In genomic region chr15:29589975-29590374, GRCh38 we compare ENCODE assay signal across 13 cellular contexts.
DNase-seq lines count a peak whose midpoint lies in the region; ATAC-seq and TF ChIP-seq lines count a peak whose summit lies in the region.
"Had no signal": no experiment of that assay in that cellular context is flagged by ENCODE, and none has a peak within 500 bp of the region (broad histone marks: within the 10 kb centered on the region; RNA-seq: fewer than 3 reads in every experiment).

No MANE protein-coding gene starts in this region.

- H3K4me1 ChIP-seq in DOHH2 (ENCODE audit: control insufficient read depth, low read length) (peaks cover 55% of the 10 kb centered on the region), endodermal cell (ENCODE audit: control insufficient read depth, insufficient read depth, low read length) (no peaks in the 10 kb centered on the region)

- POLR2A ChIA-PET in WTC11 (lab: Charles Lee): interaction anchor here (0.6 to 1.1 kb wide), 2 partner anchors 16 to 31 kb away, joined by 3 to 4 read pairs; no protein-coding TSS in a partner anchor

- H3F3A ChIP-seq in DOHH2 (ENCODE audit: control insufficient read depth, insufficient read depth): no peaks in the 10 kb centered on the region

- TF ChIP-seq CTCF in DOHH2 (IDR thresholded peaks at IDR 0.05; ENCODE audit: low read depth, low read length, poor library complexity, severe bottlenecking): no peak
- TF ChIP-seq CTCF in WTC11 (IDR thresholded peaks at IDR 0.05): no peak
- no peak for TF ChIP-seq CTCF in endodermal cell (conservative IDR thresholded peaks at IDR 0.05)

- peak overlapping the region; percentile 38 for H3K27ac ChIP-seq in DOHH2 (ENCODE audit: low read depth, low read length)
- H3K27ac ChIP-seq in endodermal cell (ENCODE audit: low read depth, low read length): peak overlapping the region; percentile 19
- H3K27ac ChIP-seq: GM23248 had no signal

- H3K36me3 ChIP-seq in DOHH2 (ENCODE audit: control insufficient read depth, low read length) (no peaks in the 10 kb centered on the region), endodermal cell (ENCODE audit: control insufficient read depth, insufficient read depth, low read length) (no peaks in the 10 kb centered on the region)

- 92 to 93% methylated on average over 4 of the region's 4 CpGs for WGBS in endodermal cell (ENCODE audit: insufficient coverage in 1 of 2, insufficient read length in 1 of 2), 2 experiments

- H3K4me3 Mint-ChIP-seq in WTC11 (no peak overlapping the region), endodermal cell (no peak overlapping the region)
- H3K4me3 Mint-ChIP-seq: CD14-positive monocyte; CD4-positive, alpha-beta T cell; CD8-positive, alpha-beta memory T cell had no signal

- H3K27ac Mint-ChIP-seq in WTC11: no peak overlapping the region
- H3K27ac Mint-ChIP-seq in endodermal cell: no peak overlapping the region
- H3K27ac Mint-ChIP-seq: CD4-positive, alpha-beta T cell; CD8-positive, alpha-beta memory T cell had no signal

- H3K4me3 ChIP-seq in DOHH2 (ENCODE audit: low read length) (peak overlapping the region; percentile 23; the same call in 1 of the 2 replicates), endodermal cell (ENCODE audit: low read length) (no peak overlapping the region)
- H3K4me3 ChIP-seq: GM23248 had no signal

- H3K4me1 Mint-ChIP-seq in WTC11: peaks cover 29% of the 10 kb centered on the region
- peaks cover 5% of the 10 kb centered on the region for H3K4me1 Mint-ChIP-seq in endodermal cell
- H3K4me1 Mint-ChIP-seq: CD14-positive monocyte; CD8-positive, alpha-beta memory T cell had no signal

- H3K9me2 ChIP-seq in DOHH2 (replicated peaks; ENCODE audit: control insufficient read depth, low read length): no peaks in the 10 kb centered on the region

- ATAC-seq in WTC11 (peak; percentile 24; the same call in 1 of the 2 replicates), HG03097 (IDR thresholded peaks at IDR 0.05; ENCODE audit: low FRiP score, unreplicated experiment) (no peak), GM21786 (IDR thresholded peaks at IDR 0.05; ENCODE audit: unreplicated experiment) (no peak)

- no peak for DNase-seq in WTC11 (ENCODE audit: low spot score)
- no peak for DNase-seq in endodermal cell
- no peak for DNase-seq in DMS114 treated with DMSO at 0.1 percent for 48 hours (lab: John Stamatoyannopoulos, UW; ENCODE audit: unreplicated experiment)
- DNase-seq: CD4-positive, alpha-beta T cell; CD8-positive, alpha-beta memory T cell; DMS 273 treated with DMSO at 0.1 percent for 48 hours; DMS79 treated with DMSO at 0.1 percent for 48 hours; GM23248; HCEC 1CT had no signal

- H3K36me3 Mint-ChIP-seq in WTC11: no peaks in the 10 kb centered on the region
- H3K36me3 Mint-ChIP-seq in endodermal cell (ENCODE audit: low read depth): no peaks in the 10 kb centered on the region
- H3K36me3 Mint-ChIP-seq: CD14-positive monocyte; CD8-positive, alpha-beta memory T cell had no signal

- H3K4me2 ChIP-seq in DOHH2 (ENCODE audit: low read length): peak overlapping the region; percentile 26

- no peaks in the 10 kb centered on the region for H3K79me2 ChIP-seq in DOHH2 (ENCODE audit: control insufficient read depth, low read length)

- CTCF ChIA-PET in WTC11 (lab: Charles Lee): interaction anchor here (0.5 to 1.2 kb wide), 4 partner anchors 17 to 385 kb away, joined by 3 to 6 read pairs (median 4); no protein-coding TSS in a partner anchor

- H3K27me3 ChIP-seq in DOHH2 (ENCODE audit: control insufficient read depth, low read length): no peaks in the 10 kb centered on the region
- peaks cover 44% of the 10 kb centered on the region for H3K27me3 ChIP-seq in endodermal cell (ENCODE audit: control insufficient read depth, insufficient read depth, low read length, poor library complexity, severe bottlenecking)

- no peaks in the 10 kb centered on the region for H3K9me3 ChIP-seq in DOHH2 (ENCODE audit: control insufficient read depth, insufficient read depth, low read length)
- no peaks in the 10 kb centered on the region for H3K9me3 ChIP-seq in endodermal cell (ENCODE audit: control insufficient read depth, low read length)

- no peaks in the 10 kb centered on the region for H4K20me1 ChIP-seq in DOHH2 (ENCODE audit: control insufficient read depth, insufficient read depth, low read depth, low read length)

- H3K27me3 Mint-ChIP-seq in WTC11 (ENCODE audit: low read depth): no peaks in the 10 kb centered on the region
- H3K27me3 Mint-ChIP-seq in endodermal cell (ENCODE audit: insufficient read depth): peaks cover 46% of the 10 kb centered on the region

- H3K9ac ChIP-seq in endodermal cell (ENCODE audit: extremely low read depth, low read length, poor library complexity, severe bottlenecking): no peak overlapping the region
- H3K9ac ChIP-seq: GM23248 had no signal

- H3K9me3 Mint-ChIP-seq in WTC11: peaks cover 4% of the 10 kb centered on the region; the same call in 1 of the 2 replicates
- no peaks in the 10 kb centered on the region for H3K9me3 Mint-ChIP-seq in endodermal cell
- H3K9me3 Mint-ChIP-seq: CD4-positive, alpha-beta T cell had no signal

TF ChIP-seq in WTC11, 78 proteins besides CTCF, POLR2A, EP300 and RAD21:
- TF ChIP-seq HMGA2 (CRISPR knock-in tag; IDR thresholded peaks at IDR 0.05) (no peak), ZNF219 (CRISPR knock-in tag; IDR thresholded peaks at IDR 0.05; ENCODE audit: borderline replicate concordance) (no peak)
